ENCODE assay signal across 14 cellular contexts in genomic region chr2:142716463-142717242, GRCh38.
A peak's percentile ranks its signal among the peaks of the same experiment; 100 is the strongest.
DNase-seq lines count a peak whose midpoint lies in the region; ATAC-seq and TF ChIP-seq lines count a peak whose summit lies in the region.
"Had no signal": no experiment of that assay in that cellular context is flagged by ENCODE, and none has a peak within 500 bp of the region (broad histone marks: within the 10 kb centered on the region; RNA-seq: fewer than 3 reads in every experiment).

No MANE protein-coding gene starts in this region.

- ATAC-seq in HG03135 (IDR thresholded peaks at IDR 0.05; ENCODE audit: unreplicated experiment) = no peak
- ATAC-seq: GM12878 had no signal

- peak; percentile 39 for DNase-seq in H7
- DNase-seq in amniotic epithelial cell (ENCODE audit: low read depth) = peak; percentile 56
- DNase-seq in fibroblast of the aortic adventitia (ENCODE audit: low read depth) = peak; percentile 61
- peak; percentile 69 for DNase-seq in renal cortical epithelial cell (ENCODE audit: low read depth)
- DNase-seq in activated naive CD4-positive, alpha-beta T cell treated with anti-CD3 and anti-CD28 coated beads, Interleukin-2, amount 50 U/mL, for 16 hours = no peak
- no peak for DNase-seq in effector CD4-positive, alpha-beta T cell
- DNase-seq in ACHN = no peak
- DNase-seq: effector memory CD4-positive, alpha-beta T cell; midbrain; NCI-H2081 treated with DMSO at 0.1 percent for 48 hours; stimulated activated CD4-positive, alpha-beta T cell treated with anti-CD3 and anti-CD28 coated beads, Interleukin-2, amount 100 ng/mL, for 24 hours had no signal

- in situ Hi-C loops in ACHN (cut with HindIII; ENCODE audit: low pct_ligation_motif_present, low pct_unique_long_range_greater_than_20kb, low sequenced_read_pairs) = no loop called here

- no peaks in the 10 kb centered on the region for H3K36me3 ChIP-seq in H7 (replicated peaks; ENCODE audit: control insufficient read depth, insufficient read depth, low read length)
- H3K36me3 ChIP-seq: BLaER1 had no signal

- no peak overlapping the region for H3K4me3 ChIP-seq in H7 (ENCODE audit: insufficient read depth, low read depth, low read length)
- H3K4me3 ChIP-seq in fibroblast of the aortic adventitia (ENCODE audit: low read depth, low read length) = no peak overlapping the region
- H3K4me3 ChIP-seq: BLaER1, GM12878 had no signal

- H3K27me3 ChIP-seq in H7 (ENCODE audit: control insufficient read depth, insufficient read depth, low read length) = no peaks in the 10 kb centered on the region
- H3K27me3 ChIP-seq: BLaER1 had no signal

- TF ChIP-seq CTCF in fibroblast of the aortic adventitia (IDR thresholded peaks at IDR 0.05; ENCODE audit: insufficient read depth, low read length) = no peak

Comparison
In these comparisons a context has a peak if more than half of its experiments do, and no peak if none do; other contexts are left out.
1. DNase-seq: peak in H7 (single experiment), amniotic epithelial cell (single experiment), fibroblast of the aortic adventitia (single experiment) and renal cortical epithelial cell (single experiment); none in activated naive CD4-positive, alpha-beta T cell treated with anti-CD3 and anti-CD28 coated beads, Interleukin-2, amount 50 U/mL, for 16 hours (single experiment), effector CD4-positive, alpha-beta T cell (single experiment) and ACHN (single experiment).